In the genomic region with DNA sequence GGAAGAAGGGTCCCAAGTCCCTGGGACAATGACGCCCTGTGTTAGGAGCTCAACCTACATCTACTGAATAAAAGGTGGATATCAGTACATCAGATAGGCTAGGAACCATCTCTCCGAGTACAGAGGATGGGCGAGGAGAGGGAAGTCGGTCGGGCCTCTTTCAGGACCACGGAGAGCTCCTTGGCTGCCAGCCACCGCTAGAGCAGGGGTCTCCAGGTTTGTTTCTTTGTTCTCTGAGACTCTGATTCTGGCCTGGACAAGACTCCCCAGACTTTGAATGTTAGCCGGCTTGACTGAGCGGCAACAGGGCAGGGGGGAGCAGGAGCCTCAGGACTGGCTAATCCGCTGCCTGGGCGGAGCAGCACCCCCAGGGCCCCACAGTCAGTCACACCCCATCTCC, we compare ENCODE assay signal across 10 cellular contexts.
DNase-seq lines count a peak whose midpoint lies in the region; ATAC-seq and TF ChIP-seq lines count a peak whose summit lies in the region.
"Had no signal": no experiment of that assay in that cellular context is flagged by ENCODE, and none has a peak within 500 bp of the region (broad histone marks: within the 10 kb centered on the region; RNA-seq: fewer than 3 reads in every experiment).

No MANE protein-coding gene starts in this region.

- H2AFZ ChIP-seq in OCI-LY7 (ENCODE audit: low read length): no peak overlapping the region

- CTCF ChIA-PET in MCF 10A (lab: Yijun Ruan, JAX) (interaction anchor here (0.7 to 7.0 kb wide), 3 partner anchors 8 to 780 kb away, joined by 3 to 47 read pairs (median 12); no protein-coding TSS in a partner anchor), OCI-LY7 (lab: Charles Lee; ENCODE audit: unreplicated experiment) (no interaction called here)

- in situ Hi-C loops in T47D (cut with HindIII; ENCODE audit: low pct_unique_long_range_greater_than_20kb, low sequenced_read_pairs): no loop called here

- H3K9me3 ChIP-seq in OCI-LY7 (ENCODE audit: low read length): no peaks in the 10 kb centered on the region

- no peaks in the 10 kb centered on the region for H3K79me2 ChIP-seq in OCI-LY7 (ENCODE audit: insufficient read depth, low read depth, low read length)

- intact Hi-C loops in MCF 10A (cut with micrococcal nuclease): no loop called here
- intact Hi-C loops in OCI-LY7 (cut with micrococcal nuclease; ENCODE audit: unreplicated experiment): loop anchor here (5.0 to 10.0 kb wide), 2 partner anchors 474 to 781 kb away; a partner anchor contains a TSS

- BruUV-seq in MCF 10A (replicated peaks; lab: Mats Ljungman, UMichigan): no TSS peak
- no TSS peak for BruUV-seq in OCI-LY7 (replicated peaks; lab: Mats Ljungman, UMichigan)

- no peak for ATAC-seq in stimulated activated naive CD8-positive, alpha-beta T cell treated with anti-CD3 and anti-CD28 coated beads, Interleukin-15, Interleukin-2, amounts not matched to agents 100 U/mL and 50 U/mL, for 24 hours
- ATAC-seq: CD8-positive, alpha-beta T cell; PC-3 had no signal

- no peak overlapping the region for H3K27ac ChIP-seq in OCI-LY7 (ENCODE audit: low read depth, low read length, poor library complexity, severe bottlenecking)

- no peaks in the 10 kb centered on the region for H3K9me2 ChIP-seq in OCI-LY7 (ENCODE audit: insufficient read depth, low read length)

- no peaks in the 10 kb centered on the region for H3K27me3 Mint-ChIP-seq in MCF 10A (ENCODE audit: insufficient read depth, unreplicated experiment)
- H3K27me3 Mint-ChIP-seq in glutamatergic neuron (ENCODE audit: unreplicated experiment): peaks cover 11% of the 10 kb centered on the region

- H3K4me2 ChIP-seq in OCI-LY7 (ENCODE audit: low read length): no peak overlapping the region

- no peak overlapping the region for H3K27ac Mint-ChIP-seq in MCF 10A (ENCODE audit: low read depth, unreplicated experiment)
- no peak overlapping the region for H3K27ac Mint-ChIP-seq in glutamatergic neuron (ENCODE audit: unreplicated experiment)
- H3K27ac Mint-ChIP-seq: CD8-positive, alpha-beta T cell had no signal

- TF ChIP-seq CTCF in MCF 10A (IDR thresholded peaks at IDR 0.05; ENCODE audit: unreplicated experiment) (no peak), OCI-LY7 (conservative IDR thresholded peaks at IDR 0.05; ENCODE audit: low read length) (no peak), glutamatergic neuron (IDR thresholded peaks at IDR 0.05; ENCODE audit: partially characterized antibody, unreplicated experiment) (no peak), GM10266 (IDR thresholded peaks at IDR 0.05; ENCODE audit: control insufficient read depth, insufficient read depth, low read depth, missing control alignments) (no peak)

- no peaks in the 10 kb centered on the region for H4K20me1 ChIP-seq in OCI-LY7 (ENCODE audit: insufficient read depth, low read length)

- H3K36me3 ChIP-seq in OCI-LY7 (ENCODE audit: insufficient read depth, low read length): no peaks in the 10 kb centered on the region

- no peaks in the 10 kb centered on the region for H3K9me3 Mint-ChIP-seq in MCF 10A (ENCODE audit: unreplicated experiment)
- H3K9me3 Mint-ChIP-seq in glutamatergic neuron (ENCODE audit: unreplicated experiment): peaks cover 10% of the 10 kb centered on the region
- H3K9me3 Mint-ChIP-seq: CD8-positive, alpha-beta T cell had no signal

- H3K4me3 Mint-ChIP-seq in MCF 10A (ENCODE audit: unreplicated experiment): no peak overlapping the region
- no peak overlapping the region for H3K4me3 Mint-ChIP-seq in glutamatergic neuron (ENCODE audit: unreplicated experiment)
- H3K4me3 Mint-ChIP-seq: CD8-positive, alpha-beta T cell had no signal

- no peaks in the 10 kb centered on the region for H3K4me1 ChIP-seq in OCI-LY7 (ENCODE audit: insufficient read depth, low read length, poor library complexity, severe bottlenecking)

- no peak overlapping the region for H3K4me3 ChIP-seq in OCI-LY7 (ENCODE audit: low read depth, low read length, poor library complexity, severe bottlenecking)

- H3K36me3 Mint-ChIP-seq in MCF 10A (ENCODE audit: insufficient read depth, unreplicated experiment): no peaks in the 10 kb centered on the region
- H3K36me3 Mint-ChIP-seq in glutamatergic neuron (ENCODE audit: unreplicated experiment): no peaks in the 10 kb centered on the region
- H3K36me3 Mint-ChIP-seq: CD8-positive, alpha-beta T cell had no signal

- peaks cover 28% of the 10 kb centered on the region for H3K4me1 Mint-ChIP-seq in MCF 10A (ENCODE audit: insufficient read depth, unreplicated experiment)
- H3K4me1 Mint-ChIP-seq in glutamatergic neuron (ENCODE audit: low read depth, unreplicated experiment): peaks cover 36% of the 10 kb centered on the region

- POLR2A ChIA-PET in MCF 10A (lab: Yijun Ruan, JAX) (no interaction called here), OCI-LY7 (lab: Charles Lee) (no interaction called here)

- peak; percentile 41 to 61 for DNase-seq in T47D (ENCODE audit: low read depth in 1 of 2, low spot score in 1 of 2)
- no peak for DNase-seq in MCF 10A (ENCODE audit: unreplicated experiment)
- peak; percentile 47 for DNase-seq in OCI-LY7 (ENCODE audit: low spot score)
- peak; percentile 10 for DNase-seq in glutamatergic neuron
- peak; percentile 43 for DNase-seq in stimulated activated naive CD8-positive, alpha-beta T cell treated with anti-CD3 and anti-CD28 coated beads, Interleukin-15, Interleukin-2, amounts not matched to agents 100 U/mL and 50 U/mL, for 24 hours
- no peak for DNase-seq in GM10266 (ENCODE audit: extremely low spot score)
- no peak for DNase-seq in NCI-H2081 treated with DMSO at 0.1 percent for 48 hours (lab: John Stamatoyannopoulos, UW)
- no peak for DNase-seq in SW480 (ENCODE audit: low spot score)
- DNase-seq: PC-3 had no signal

Comparison
In these comparisons a context has a peak if more than half of its experiments do, and no peak if none do; other contexts are left out.
1. DNase-seq: peak in T47D (2 of 2), OCI-LY7 (single experiment), glutamatergic neuron (single experiment) and stimulated activated naive CD8-positive, alpha-beta T cell treated with anti-CD3 and anti-CD28 coated beads, Interleukin-15, Interleukin-2, amounts not matched to agents 100 U/mL and 50 U/mL, for 24 hours (single experiment); none in MCF 10A (single experiment), GM10266 (single experiment), NCI-H2081 treated with DMSO at 0.1 percent for 48 hours (single experiment) and SW480 (single experiment).